ENCODE assay signal across 2 cellular contexts in the genomic region with DNA sequence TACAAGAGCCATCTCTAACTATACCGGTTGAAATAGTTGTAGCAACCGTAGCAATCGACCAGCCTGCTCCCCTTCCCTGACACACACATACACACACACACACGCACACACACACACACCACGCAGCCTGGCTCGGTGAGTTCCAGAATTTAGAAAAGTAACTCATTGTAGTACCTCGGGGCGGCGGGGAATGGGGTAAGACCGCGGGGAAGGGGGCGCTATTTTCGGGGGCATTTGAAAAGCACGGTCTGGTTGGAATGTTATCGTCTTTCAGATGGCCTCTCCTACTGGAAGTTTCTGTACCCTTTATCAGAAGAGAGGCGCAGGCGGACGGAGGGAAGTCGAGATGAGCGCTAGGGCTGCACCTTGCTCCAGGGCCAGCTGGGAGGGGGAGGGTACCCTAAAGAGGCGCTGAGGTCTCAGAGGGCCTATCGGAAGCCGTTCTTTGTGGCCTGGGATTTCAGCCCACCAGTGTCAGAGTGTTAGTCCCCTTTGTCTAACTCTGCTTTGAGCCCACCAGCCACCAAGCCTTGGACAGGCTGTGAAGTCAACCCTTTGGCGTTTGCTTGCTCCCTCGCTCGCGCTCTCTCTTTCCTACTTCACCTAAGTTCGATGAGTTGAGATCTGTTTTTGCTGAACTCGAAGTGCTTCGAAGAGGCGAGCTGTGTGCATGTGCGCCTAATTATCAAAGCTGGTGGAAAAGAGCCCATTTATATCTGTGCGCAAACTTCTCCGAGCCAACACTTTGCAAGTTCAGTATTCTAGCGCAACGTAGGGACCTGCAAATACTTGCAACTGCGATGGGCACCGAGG.
TF ChIP-seq lines count a peak whose summit lies in the region.

No MANE protein-coding gene starts in this region.

TF ChIP-seq in IMR-90, 13 proteins besides CTCF, POLR2A, EP300 and RAD21:
- TF ChIP-seq MAFK (IDR thresholded peaks at IDR 0.05; ENCODE audit: low read depth, low read length), result no peak
- no peak for TF ChIP-seq CEBPB (IDR thresholded peaks at IDR 0.05; ENCODE audit: low read depth, low read length)
- TF ChIP-seq FOS (IDR thresholded peaks at IDR 0.05; ENCODE audit: low read depth, low read length), result no peak
- no peak for TF ChIP-seq RFX5 (IDR thresholded peaks at IDR 0.05; ENCODE audit: low read depth, low read length)
- no peak for TF ChIP-seq RCOR1 (IDR thresholded peaks at IDR 0.05; ENCODE audit: insufficient replicate concordance, low read length)
- TF ChIP-seq NFE2L2 (IDR thresholded peaks at IDR 0.05; ENCODE audit: low read depth, low read length), result no peak
- TF ChIP-seq SMC3 (IDR thresholded peaks at IDR 0.05; ENCODE audit: low read depth, low read length), result no peak
- no peak for TF ChIP-seq MXI1 (IDR thresholded peaks at IDR 0.05; ENCODE audit: borderline replicate concordance, low read depth, low read length)
- TF ChIP-seq MAZ (IDR thresholded peaks at IDR 0.05; ENCODE audit: borderline replicate concordance, low read depth, low read length), result no peak
- no peak for TF ChIP-seq ELK1 (IDR thresholded peaks at IDR 0.05; ENCODE audit: borderline replicate concordance, low read depth, low read length)
- TF ChIP-seq USF2 (IDR thresholded peaks at IDR 0.05; ENCODE audit: low read depth, low read length), result no peak
- TF ChIP-seq BHLHE40 (IDR thresholded peaks at IDR 0.05; ENCODE audit: low read depth, low read length), result no peak
- no peak for TF ChIP-seq CHD1 (IDR thresholded peaks at IDR 0.05; ENCODE audit: low read depth, low read length)

TF ChIP-seq in K562, 482 proteins besides CTCF, POLR2A, EP300 and RAD21:
- TF ChIP-seq RBFOX2 (IDR thresholded peaks at IDR 0.05; ENCODE audit: low read depth, low read length) (no peak), EZH2 (IDR thresholded peaks at IDR 0.05; ENCODE audit: borderline replicate concordance, low read depth, low read length) (peak; percentile 35; the same call in 1 of the 2 replicates), L3MBTL2 (IDR thresholded peaks at IDR 0.05) (no peak), CEBPG (CRISPR knock-in tag; IDR thresholded peaks at IDR 0.05) (no peak), CEBPG (tag; conservative IDR thresholded peaks at IDR 0.05 in 1 of 2, IDR thresholded peaks at IDR 0.05 in 1 of 2) (no peak)
- TF ChIP-seq, protein P1, sequence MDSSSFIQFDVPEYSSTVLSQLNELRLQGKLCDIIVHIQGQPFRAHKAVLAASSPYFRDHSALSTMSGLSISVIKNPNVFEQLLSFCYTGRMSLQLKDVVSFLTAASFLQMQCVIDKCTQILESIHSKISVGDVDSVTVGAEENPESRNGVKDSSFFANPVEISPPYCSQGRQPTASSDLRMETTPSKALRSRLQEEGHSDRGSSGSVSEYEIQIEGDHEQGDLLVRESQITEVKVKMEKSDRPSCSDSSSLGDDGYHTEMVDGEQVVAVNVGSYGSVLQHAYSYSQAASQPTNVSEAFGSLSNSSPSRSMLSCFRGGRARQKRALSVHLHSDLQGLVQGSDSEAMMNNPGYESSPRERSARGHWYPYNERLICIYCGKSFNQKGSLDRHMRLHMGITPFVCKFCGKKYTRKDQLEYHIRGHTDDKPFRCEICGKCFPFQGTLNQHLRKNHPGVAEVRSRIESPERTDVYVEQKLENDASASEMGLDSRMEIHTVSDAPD (CRISPR knock-in tag; IDR thresholded peaks at IDR 0.05), result no peak
